1 cellular context compared by ENCODE assay signal in the genomic region with DNA sequence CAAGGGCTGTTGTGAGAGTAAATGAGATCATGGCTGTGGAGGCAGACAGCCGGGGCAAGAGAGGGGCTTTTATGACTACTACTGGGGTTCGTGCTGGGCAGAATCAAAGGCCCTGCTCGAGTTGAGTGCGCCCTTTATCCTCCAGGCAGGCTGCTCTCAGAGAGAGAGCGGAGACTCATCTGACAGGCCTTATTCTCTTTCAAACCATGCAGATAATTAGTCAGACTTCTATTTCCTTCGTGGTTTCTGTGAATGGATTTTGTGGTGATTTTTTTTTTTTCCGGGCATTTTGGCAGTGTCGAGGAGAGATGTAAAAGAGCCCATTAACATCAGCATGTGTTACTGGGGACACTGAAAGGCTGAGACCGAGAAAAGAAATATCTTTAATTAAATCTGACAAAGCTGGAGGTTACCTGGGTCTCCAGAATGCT.
TF ChIP-seq lines count a peak whose summit lies in the region.

No MANE protein-coding gene starts in this region.

TF ChIP-seq in HepG2, 621 proteins besides CTCF, POLR2A, EP300 and RAD21 (continued from another document):
- TF ChIP-seq, protein P1, sequence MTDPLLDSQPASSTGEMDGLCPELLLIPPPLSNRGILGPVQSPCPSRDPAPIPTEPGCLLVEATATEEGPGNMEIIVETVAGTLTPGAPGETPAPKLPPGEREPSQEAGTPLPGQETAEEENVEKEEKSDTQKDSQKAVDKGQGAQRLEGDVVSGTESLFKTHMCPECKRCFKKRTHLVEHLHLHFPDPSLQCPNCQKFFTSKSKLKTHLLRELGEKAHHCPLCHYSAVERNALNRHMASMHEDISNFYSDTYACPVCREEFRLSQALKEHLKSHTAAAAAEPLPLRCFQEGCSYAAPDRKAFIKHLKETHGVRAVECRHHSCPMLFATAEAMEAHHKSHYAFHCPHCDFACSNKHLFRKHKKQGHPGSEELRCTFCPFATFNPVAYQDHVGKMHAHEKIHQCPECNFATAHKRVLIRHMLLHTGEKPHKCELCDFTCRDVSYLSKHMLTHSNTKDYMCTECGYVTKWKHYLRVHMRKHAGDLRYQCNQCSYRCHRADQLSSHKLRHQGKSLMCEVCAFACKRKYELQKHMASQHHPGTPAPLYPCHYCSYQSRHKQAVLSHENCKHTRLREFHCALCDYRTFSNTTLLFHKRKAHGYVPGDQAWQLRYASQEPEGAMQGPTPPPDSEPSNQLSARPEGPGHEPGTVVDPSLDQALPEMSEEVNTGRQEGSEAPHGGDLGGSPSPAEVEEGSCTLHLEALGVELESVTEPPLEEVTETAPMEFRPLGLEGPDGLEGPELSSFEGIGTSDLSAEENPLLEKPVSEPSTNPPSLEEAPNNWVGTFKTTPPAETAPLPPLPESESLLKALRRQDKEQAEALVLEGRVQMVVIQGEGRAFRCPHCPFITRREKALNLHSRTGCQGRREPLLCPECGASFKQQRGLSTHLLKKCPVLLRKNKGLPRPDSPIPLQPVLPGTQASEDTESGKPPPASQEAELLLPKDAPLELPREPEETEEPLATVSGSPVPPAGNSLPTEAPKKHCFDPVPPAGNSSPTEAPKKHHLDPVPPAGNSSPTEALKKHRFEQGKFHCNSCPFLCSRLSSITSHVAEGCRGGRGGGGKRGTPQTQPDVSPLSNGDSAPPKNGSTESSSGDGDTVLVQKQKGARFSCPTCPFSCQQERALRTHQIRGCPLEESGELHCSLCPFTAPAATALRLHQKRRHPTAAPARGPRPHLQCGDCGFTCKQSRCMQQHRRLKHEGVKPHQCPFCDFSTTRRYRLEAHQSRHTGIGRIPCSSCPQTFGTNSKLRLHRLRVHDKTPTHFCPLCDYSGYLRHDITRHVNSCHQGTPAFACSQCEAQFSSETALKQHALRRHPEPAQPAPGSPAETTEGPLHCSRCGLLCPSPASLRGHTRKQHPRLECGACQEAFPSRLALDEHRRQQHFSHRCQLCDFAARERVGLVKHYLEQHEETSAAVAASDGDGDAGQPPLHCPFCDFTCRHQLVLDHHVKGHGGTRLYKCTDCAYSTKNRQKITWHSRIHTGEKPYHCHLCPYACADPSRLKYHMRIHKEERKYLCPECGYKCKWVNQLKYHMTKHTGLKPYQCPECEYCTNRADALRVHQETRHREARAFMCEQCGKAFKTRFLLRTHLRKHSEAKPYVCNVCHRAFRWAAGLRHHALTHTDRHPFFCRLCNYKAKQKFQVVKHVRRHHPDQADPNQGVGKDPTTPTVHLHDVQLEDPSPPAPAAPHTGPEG (CRISPR knock-in tag; IDR thresholded peaks at IDR 0.05): no peak
- TF ChIP-seq ZEB1 (IDR thresholded peaks at IDR 0.05; ENCODE audit: insufficient replicate concordance, low read depth): no peak
- no peak for TF ChIP-seq ZFP62 (CRISPR knock-in tag; IDR thresholded peaks at IDR 0.05)
- TF ChIP-seq, protein P2, sequence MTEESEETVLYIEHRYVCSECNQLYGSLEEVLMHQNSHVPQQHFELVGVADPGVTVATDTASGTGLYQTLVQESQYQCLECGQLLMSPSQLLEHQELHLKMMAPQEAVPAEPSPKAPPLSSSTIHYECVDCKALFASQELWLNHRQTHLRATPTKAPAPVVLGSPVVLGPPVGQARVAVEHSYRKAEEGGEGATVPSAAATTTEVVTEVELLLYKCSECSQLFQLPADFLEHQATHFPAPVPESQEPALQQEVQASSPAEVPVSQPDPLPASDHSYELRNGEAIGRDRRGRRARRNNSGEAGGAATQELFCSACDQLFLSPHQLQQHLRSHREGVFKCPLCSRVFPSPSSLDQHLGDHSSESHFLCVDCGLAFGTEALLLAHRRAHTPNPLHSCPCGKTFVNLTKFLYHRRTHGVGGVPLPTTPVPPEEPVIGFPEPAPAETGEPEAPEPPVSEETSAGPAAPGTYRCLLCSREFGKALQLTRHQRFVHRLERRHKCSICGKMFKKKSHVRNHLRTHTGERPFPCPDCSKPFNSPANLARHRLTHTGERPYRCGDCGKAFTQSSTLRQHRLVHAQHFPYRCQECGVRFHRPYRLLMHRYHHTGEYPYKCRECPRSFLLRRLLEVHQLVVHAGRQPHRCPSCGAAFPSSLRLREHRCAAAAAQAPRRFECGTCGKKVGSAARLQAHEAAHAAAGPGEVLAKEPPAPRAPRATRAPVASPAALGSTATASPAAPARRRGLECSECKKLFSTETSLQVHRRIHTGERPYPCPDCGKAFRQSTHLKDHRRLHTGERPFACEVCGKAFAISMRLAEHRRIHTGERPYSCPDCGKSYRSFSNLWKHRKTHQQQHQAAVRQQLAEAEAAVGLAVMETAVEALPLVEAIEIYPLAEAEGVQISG (CRISPR knock-in tag; IDR thresholded peaks at IDR 0.05): no peak
- no peak for TF ChIP-seq HMGA1 (CRISPR knock-in tag; conservative IDR thresholded peaks at IDR 0.05)
- TF ChIP-seq SRSF4 (IDR thresholded peaks at IDR 0.05; ENCODE audit: low read depth, low read length, poor library complexity, severe bottlenecking): no peak
- TF ChIP-seq, protein P3, sequence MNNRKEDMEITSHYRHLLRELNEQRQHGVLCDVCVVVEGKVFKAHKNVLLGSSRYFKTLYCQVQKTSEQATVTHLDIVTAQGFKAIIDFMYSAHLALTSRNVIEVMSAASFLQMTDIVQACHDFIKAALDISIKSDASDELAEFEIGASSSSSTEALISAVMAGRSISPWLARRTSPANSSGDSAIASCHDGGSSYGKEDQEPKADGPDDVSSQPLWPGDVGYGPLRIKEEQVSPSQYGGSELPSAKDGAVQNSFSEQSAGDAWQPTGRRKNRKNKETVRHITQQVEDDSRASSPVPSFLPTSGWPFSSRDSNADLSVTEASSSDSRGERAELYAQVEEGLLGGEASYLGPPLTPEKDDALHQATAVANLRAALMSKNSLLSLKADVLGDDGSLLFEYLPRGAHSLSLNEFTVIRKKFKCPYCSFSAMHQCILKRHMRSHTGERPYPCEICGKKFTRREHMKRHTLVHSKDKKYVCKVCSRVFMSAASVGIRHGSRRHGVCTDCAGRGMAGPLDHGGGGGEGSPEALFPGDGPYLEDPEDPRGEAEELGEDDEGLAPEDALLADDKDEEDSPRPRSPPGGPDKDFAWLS (CRISPR knock-in tag; IDR thresholded peaks at IDR 0.05; ENCODE audit: borderline replicate concordance): no peak
